16 cellular contexts compared by ENCODE assay signal in genomic region chr12:111276189-111276588, GRCh38.
"Had no signal": no experiment of that assay in that cellular context is flagged by ENCODE, and none has a peak within 500 bp of the region (broad histone marks: within the 10 kb centered on the region; RNA-seq: fewer than 3 reads in every experiment).

No MANE protein-coding gene starts in this region.

- H3K27ac ChIP-seq: left lung, neutrophil, tibial nerve, vagina had no signal

- H3K36me3 Mint-ChIP-seq: activated CD4-positive, alpha-beta memory T cell treated with anti-CD3 and anti-CD28 coated beads for 36 hours had no signal

- ATAC-seq: effector memory CD8-positive, alpha-beta T cell; left lung; mucosa of descending colon; naive thymus-derived CD8-positive, alpha-beta T cell; right cardiac atrium; stimulated activated memory B cell treated with anti-CD40 and anti-IgM and Interleukin-4, amounts not matched to agents 10 μg/mL and 1 μg/mL and 100 μg/mL, for 72 hours had no signal

- H3K4me3 ChIP-seq: left lung, mucosa of descending colon, smooth muscle cell, tibial nerve, vagina had no signal

- H3K4me2 ChIP-seq: smooth muscle cell had no signal

- H3K4me1 ChIP-seq: left lung, tibial nerve, vagina had no signal

- DNase-seq: activated CD4-positive, alpha-beta memory T cell treated with anti-CD3 and anti-CD28 coated beads for 36 hours; activated naive CD4-positive, alpha-beta T cell treated with anti-CD3 and anti-CD28 coated beads for 36 hours; central memory CD4-positive, alpha-beta T cell; effector memory CD8-positive, alpha-beta T cell; glutamatergic neuron; mucosa of descending colon; naive thymus-derived CD8-positive, alpha-beta T cell; right cardiac atrium had no signal

- H3K4me3 Mint-ChIP-seq: activated CD4-positive, alpha-beta memory T cell treated with anti-CD3 and anti-CD28 coated beads for 36 hours; activated naive CD4-positive, alpha-beta T cell treated with anti-CD3 and anti-CD28 coated beads for 36 hours; dendritic cell treated with granulocyte-macrophage colony-stimulating factor and Interleukin-4, amounts not matched to agents 40 ng/mL and 50 ng/mL, for 4 days; effector memory CD8-positive, alpha-beta T cell; naive thymus-derived CD8-positive, alpha-beta T cell; stimulated activated memory B cell treated with anti-CD40 and anti-IgM and Interleukin-4, amounts not matched to agents 10 μg/mL and 1 μg/mL and 100 μg/mL, for 72 hours; T-helper 2 cell treated with Interferon-gamma antibody and Interleukin-4, amounts not matched to agents 5 μg/mL and 100 μg/mL, for 36 hours had no signal

- H3K4me1 Mint-ChIP-seq: stimulated activated memory B cell treated with anti-CD40 and anti-IgM and Interleukin-4, amounts not matched to agents 10 μg/mL and 1 μg/mL and 100 μg/mL, for 72 hours had no signal

- H3K36me3 ChIP-seq: left lung, neutrophil, tibial nerve, vagina had no signal

- H3K27me3 ChIP-seq: neutrophil, tibial nerve, vagina had no signal

- H3K9me3 ChIP-seq: mucosa of descending colon, neutrophil, vagina had no signal
